Comparison of ENCODE assay signal across 19 cellular contexts in genomic region chr20:60447703-60448102, GRCh38.
A peak's percentile ranks its signal among the peaks of the same experiment; 100 is the strongest.
DNase-seq lines count a peak whose midpoint lies in the region; ATAC-seq and TF ChIP-seq lines count a peak whose summit lies in the region.
"Had no signal": no experiment of that assay in that cellular context is flagged by ENCODE, and none has a peak within 500 bp of the region (broad histone marks: within the 10 kb centered on the region; RNA-seq: fewer than 3 reads in every experiment).

No MANE protein-coding gene starts in this region.

- H3K4me1 ChIP-seq in esophagus muscularis mucosa: peaks cover 0 to 4% (median 2%) of the 10 kb centered on the region in 4 donors
- H3K4me1 ChIP-seq: SJCRH30 had no signal

- H3K9me3 ChIP-seq in esophagus muscularis mucosa: no peaks in the 10 kb centered on the region
- H3K9me3 ChIP-seq: SJCRH30 had no signal

- DNase-seq in HFFc6: peak; percentile 2
- peak; percentile 80 for DNase-seq in esophagus muscularis mucosa (ENCODE audit: extremely low spot score)
- DNase-seq in renal cortical epithelial cell (ENCODE audit: low read depth): peak; percentile 11
- DNase-seq in NCI-H2171 treated with DMSO at 0.1 percent for 48 hours (lab: John Stamatoyannopoulos, UW): no peak
- DNase-seq in erythroblast (lab: John Stamatoyannopoulos, UW): no peak
- DNase-seq: Calu3; CD8-positive, alpha-beta T cell; DMS153; KBM-7; NCI-H1092; NCI-H1436; NCI-H187 treated with DMSO at 0.1 percent for 48 hours; NCI-H2107; NCI-H510A; NCI-H82; SJCRH30 had no signal

- peaks cover 0 to 11% (median 0%) of the 10 kb centered on the region in 4 donors for H3K27me3 ChIP-seq in esophagus muscularis mucosa

- no peak overlapping the region for H3K4me3 ChIP-seq in esophagus muscularis mucosa
- H3K4me3 ChIP-seq: BLaER1 treated with 17β-estradiol and CSF1 and Interleukin-3, amounts not matched to agents 10 nM and 100 nM; SJCRH30 had no signal

- peaks cover 15% of the 10 kb centered on the region for H3K9me3 Mint-ChIP-seq in HFFc6
- H3K9me3 Mint-ChIP-seq: CD8-positive, alpha-beta T cell had no signal

- ATAC-seq in GM21360 (IDR thresholded peaks at IDR 0.05; ENCODE audit: unreplicated experiment): no peak
- no peak for ATAC-seq in HG03457 (IDR thresholded peaks at IDR 0.05; ENCODE audit: unreplicated experiment)
- ATAC-seq: CD8-positive, alpha-beta T cell had no signal

- H3K27ac Mint-ChIP-seq in HFFc6: no peak overlapping the region
- H3K27ac Mint-ChIP-seq: CD8-positive, alpha-beta T cell had no signal

- intact Hi-C loops in esophagus muscularis mucosa (cut with DNase I): no loop called here

- no peaks in the 10 kb centered on the region for H3K36me3 ChIP-seq in esophagus muscularis mucosa
- H3K36me3 ChIP-seq: BLaER1 treated with 17β-estradiol and CSF1 and Interleukin-3, amounts not matched to agents 10 nM and 100 nM; SJCRH30 had no signal

- no peaks in the 10 kb centered on the region for H3K36me3 Mint-ChIP-seq in HFFc6 (ENCODE audit: low read depth)
- H3K36me3 Mint-ChIP-seq: CD8-positive, alpha-beta T cell had no signal

- no peak overlapping the region for H3K4me3 Mint-ChIP-seq in HFFc6
- H3K4me3 Mint-ChIP-seq: CD8-positive, alpha-beta T cell had no signal

- 37% methylated on average over 3 of the region's 3 CpGs for WGBS in esophagus muscularis mucosa

- no peak overlapping the region for H3K27ac ChIP-seq in esophagus muscularis mucosa (replicated peaks in 1 of 4)
- H3K27ac ChIP-seq: BLaER1 treated with 17β-estradiol and CSF1 and Interleukin-3, amounts not matched to agents 10 nM and 100 nM; SJCRH30 had no signal

- peaks cover 3% of the 10 kb centered on the region; the same call in 1 of the 2 replicates for H3K27me3 Mint-ChIP-seq in HFFc6 (ENCODE audit: insufficient read depth)

- TF ChIP-seq EP300 in esophagus muscularis mucosa (IDR thresholded peaks at IDR 0.05): no peak

- no peak for TF ChIP-seq CTCF in HFFc6 (IDR thresholded peaks at IDR 0.05)
- TF ChIP-seq CTCF in esophagus muscularis mucosa (IDR thresholded peaks at IDR 0.05): no peak

- H3K4me1 Mint-ChIP-seq in HFFc6 (ENCODE audit: low read depth): no peaks in the 10 kb centered on the region

- no peak for TF ChIP-seq POLR2A in esophagus muscularis mucosa (IDR thresholded peaks at IDR 0.05; ENCODE audit: low read depth)
- no peak for TF ChIP-seq POLR2A in erythroblast (IDR thresholded peaks at IDR 0.05; ENCODE audit: low read length)

Comparison
In these comparisons a context has a peak if more than half of its experiments do, and no peak if none do; other contexts are left out.
1. DNase-seq: peak in HFFc6 (single experiment), esophagus muscularis mucosa (single experiment) and renal cortical epithelial cell (single experiment); none in NCI-H2171 treated with DMSO at 0.1 percent for 48 hours (single experiment) and erythroblast (0 of 2).